In genomic region chr22:38018938-38019827, GRCh38 we compare ENCODE assay signal across 20 cellular contexts. TPM values are rescaled to one million over a fixed set of nuclear protein-coding genes. Genes with fewer than 3 reads are reported as not detected.
"Had no signal": no experiment of that assay in that cellular context is flagged by ENCODE, and none has a peak within 500 bp of the region (broad histone marks: within the 10 kb centered on the region; RNA-seq: fewer than 3 reads in every experiment).

No MANE protein-coding gene starts in this region.

- H3K27ac Mint-ChIP-seq: activated CD4-positive, alpha-beta memory T cell treated with anti-CD3 and anti-CD28 coated beads, Interleukin-2, amount 10 ng/mL, durations not matched to agents 7 days and 5 days; activated CD4-positive, alpha-beta T cell treated with anti-CD3 and anti-CD28 coated beads for 36 hours; activated naive CD8-positive, alpha-beta T cell treated with anti-CD3 and anti-CD28 coated beads for 36 hours; activated T-cell treated with anti-CD3 and anti-CD28 coated beads, Interleukin-2, amount 50 U/mL, for 72 hours had no signal

- H3K4me3 Mint-ChIP-seq: activated CD4-positive, alpha-beta memory T cell treated with anti-CD3 and anti-CD28 coated beads, Interleukin-2, amount 10 ng/mL, durations not matched to agents 7 days and 5 days; activated CD4-positive, alpha-beta T cell treated with anti-CD3 and anti-CD28 coated beads for 36 hours; activated naive CD8-positive, alpha-beta T cell treated with anti-CD3 and anti-CD28 coated beads for 36 hours; nephron had no signal

- H3K36me3 Mint-ChIP-seq: activated naive CD8-positive, alpha-beta T cell treated with anti-CD3 and anti-CD28 coated beads for 36 hours had no signal

- H3K4me1 Mint-ChIP-seq: activated CD4-positive, alpha-beta memory T cell treated with anti-CD3 and anti-CD28 coated beads, Interleukin-2, amount 10 ng/mL, durations not matched to agents 7 days and 5 days; activated CD4-positive, alpha-beta T cell treated with anti-CD3 and anti-CD28 coated beads for 36 hours; activated naive CD8-positive, alpha-beta T cell treated with anti-CD3 and anti-CD28 coated beads for 36 hours had no signal

- H3K27ac ChIP-seq: cardiac muscle cell, epithelial cell of prostate, pancreas, upper lobe of right lung, VCaP had no signal

- H3K9me3 Mint-ChIP-seq: activated CD4-positive, alpha-beta memory T cell treated with anti-CD3 and anti-CD28 coated beads, Interleukin-2, amount 10 ng/mL, durations not matched to agents 7 days and 5 days; activated naive CD8-positive, alpha-beta T cell treated with anti-CD3 and anti-CD28 coated beads for 36 hours; activated T-cell treated with anti-CD3 and anti-CD28 coated beads, Interleukin-2, amount 50 U/mL, for 72 hours had no signal

- H3K4me3 ChIP-seq: cardiac muscle cell, coronary artery, gastroesophageal sphincter, left ventricle myocardium inferior, pancreas, skin epidermis, upper lobe of right lung had no signal

- H3K9me3 ChIP-seq: gastroesophageal sphincter, left ventricle myocardium inferior, pancreas, upper lobe of right lung had no signal

- H3K36me3 ChIP-seq: cardiac muscle cell, gastroesophageal sphincter, left ventricle myocardium inferior, pancreas, upper lobe of right lung had no signal

- DNase-seq: activated CD4-positive, alpha-beta memory T cell treated with anti-CD3 and anti-CD28 coated beads, Interleukin-2, amount 10 ng/mL, durations not matched to agents 7 days and 5 days; activated CD4-positive, alpha-beta T cell treated with anti-CD3 and anti-CD28 coated beads for 36 hours; activated CD8-positive, alpha-beta memory T cell treated with anti-CD3 and anti-CD28 coated beads, Interleukin-2, amount 50 U/mL, for 4 hours; activated gamma-delta T cell treated with Interleukin-2 at 50 U/mL for 16 hours; activated naive CD8-positive, alpha-beta T cell treated with anti-CD3 and anti-CD28 coated beads for 36 hours; activated T-cell treated with anti-CD3 and anti-CD28 coated beads, Interleukin-2, amount 50 U/mL, for 72 hours; effector memory CD4-positive, alpha-beta T cell; left ventricle myocardium inferior; mesenchymal stem cell; T1000; upper lobe of right lung had no signal

- H3K27me3 ChIP-seq: cardiac muscle cell, gastroesophageal sphincter, pancreas, upper lobe of right lung had no signal

- H3K27me3 Mint-ChIP-seq: activated CD4-positive, alpha-beta memory T cell treated with anti-CD3 and anti-CD28 coated beads, Interleukin-2, amount 10 ng/mL, durations not matched to agents 7 days and 5 days; activated CD4-positive, alpha-beta T cell treated with anti-CD3 and anti-CD28 coated beads for 36 hours; activated naive CD8-positive, alpha-beta T cell treated with anti-CD3 and anti-CD28 coated beads for 36 hours had no signal

- H3K4me1 ChIP-seq: pancreas had no signal

RNA-seq across cellular contexts. Expression of gene SOX10, which starts 34.8 kb away (rescaled TPM):
- total RNA-seq: activated CD4-positive, alpha-beta memory T cell treated with anti-CD3 and anti-CD28 coated beads, Interleukin-2, amount 10 ng/mL, durations not matched to agents 7 days and 5 days; activated CD4-positive, alpha-beta T cell treated with anti-CD3 and anti-CD28 coated beads for 36 hours; activated naive CD8-positive, alpha-beta T cell treated with anti-CD3 and anti-CD28 coated beads for 36 hours; activated T-cell treated with anti-CD3 and anti-CD28 coated beads, Interleukin-2, amount 50 U/mL, for 72 hours; renal cortical epithelial cell; upper lobe of right lung had no signal
